11 cellular contexts compared by ENCODE assay signal in genomic region chr13:27789495-27790303, GRCh38. TPM values are rescaled to one million over a fixed set of nuclear protein-coding genes. Genes with fewer than 3 reads are reported as not detected.
A peak's percentile ranks its signal among the peaks of the same experiment; 100 is the strongest.
DNase-seq lines count a peak whose midpoint lies in the region; ATAC-seq, FAIRE-seq and TF ChIP-seq lines count a peak whose summit lies in the region.
"Had no signal": no experiment of that assay in that cellular context is flagged by ENCODE, and none has a peak within 500 bp of the region (broad histone marks: within the 10 kb centered on the region; RNA-seq: fewer than 3 reads in every experiment).

No MANE protein-coding gene starts in this region.

- DNase-seq in activated CD4-positive, alpha-beta T cell treated with anti-CD3 and anti-CD28 coated beads, Interleukin-2, amount 10 ng/mL, durations not matched to agents 24 days and 14 days = no peak
- DNase-seq in activated CD4-positive, alpha-beta T cell treated with anti-CD3 and anti-CD28 coated beads, Interleukin-2, amount 50 U/mL, for 4 hours = no peak
- DNase-seq in Panc1 (ENCODE audit: low read depth, low spot score) (no peak), endodermal cell (peak; percentile 66), kidney (no peak), mucosa of descending colon (no peak)
- DNase-seq: NCI-H226 had no signal

- H3K4me3 ChIP-seq in Panc1 (ENCODE audit: low read depth in 2 of 2, low read length in 2 of 2) (peak overlapping the region in 1 of 2 experiments; percentile 20; a peak in 1 of 4 replicates), endodermal cell (ENCODE audit: low read length) (no peak overlapping the region), kidney (ENCODE audit: low read length in 2 of 2) (no peak overlapping the region), mucosa of descending colon (no peak overlapping the region)

- peaks cover 68% of the 10 kb centered on the region for H3K27me3 Mint-ChIP-seq in activated CD4-positive, alpha-beta T cell treated with anti-CD3 and anti-CD28 coated beads, Interleukin-2, amount 10 ng/mL, durations not matched to agents 24 days and 14 days
- H3K27me3 Mint-ChIP-seq in endodermal cell (ENCODE audit: insufficient read depth) = peaks cover 97% of the 10 kb centered on the region
- peaks cover 74% of the 10 kb centered on the region for H3K27me3 Mint-ChIP-seq in stimulated activated memory B cell treated with anti-CD40 and anti-IgM and Interleukin-4, amounts not matched to agents 10 μg/mL and 1 μg/mL and 100 μg/mL, for 72 hours

- H3K27me3 ChIP-seq in Panc1 (ENCODE audit: control insufficient read depth, insufficient read depth, low read length) = peaks cover 17% of the 10 kb centered on the region
- H3K27me3 ChIP-seq in endodermal cell (ENCODE audit: control insufficient read depth, insufficient read depth, low read length, poor library complexity, severe bottlenecking) = peaks cover 98% of the 10 kb centered on the region

- H3K4me3 Mint-ChIP-seq in activated CD4-positive, alpha-beta T cell treated with anti-CD3 and anti-CD28 coated beads, Interleukin-2, amount 10 ng/mL, durations not matched to agents 24 days and 14 days = peak overlapping the region; percentile 55
- H3K4me3 Mint-ChIP-seq in endodermal cell = no peak overlapping the region
- peak overlapping the region; percentile 76 for H3K4me3 Mint-ChIP-seq in stimulated activated memory B cell treated with anti-CD40 and anti-IgM and Interleukin-4, amounts not matched to agents 10 μg/mL and 1 μg/mL and 100 μg/mL, for 72 hours

- peaks cover 21% of the 10 kb centered on the region for H3K4me1 Mint-ChIP-seq in activated CD4-positive, alpha-beta T cell treated with anti-CD3 and anti-CD28 coated beads, Interleukin-2, amount 10 ng/mL, durations not matched to agents 24 days and 14 days
- H3K4me1 Mint-ChIP-seq in endodermal cell = peaks cover 2% of the 10 kb centered on the region
- H3K4me1 Mint-ChIP-seq in stimulated activated memory B cell treated with anti-CD40 and anti-IgM and Interleukin-4, amounts not matched to agents 10 μg/mL and 1 μg/mL and 100 μg/mL, for 72 hours = peaks cover 46% of the 10 kb centered on the region

- H3K9me3 ChIP-seq in Panc1 (ENCODE audit: control insufficient read depth, insufficient read depth, low read depth, low read length) (no peaks in the 10 kb centered on the region), endodermal cell (ENCODE audit: control insufficient read depth, low read length) (peaks cover 6% of the 10 kb centered on the region), kidney (ENCODE audit: control insufficient read depth in 1 of 2, low read length in 2 of 2) (no peaks in the 10 kb centered on the region), mucosa of descending colon (no peaks in the 10 kb centered on the region)

- H3K4me1 ChIP-seq in Panc1 (ENCODE audit: control insufficient read depth, insufficient read depth, low read length) (peaks cover 6% of the 10 kb centered on the region; the same call in 1 of the 2 replicates), endodermal cell (ENCODE audit: control insufficient read depth, insufficient read depth, low read length) (no peaks in the 10 kb centered on the region), kidney (ENCODE audit: control insufficient read depth in 1 of 2, insufficient read depth in 1 of 2, low read depth in 1 of 2, low read length in 2 of 2) (peaks cover 0 to 3% of the 10 kb centered on the region in 2 donors), mucosa of descending colon (ENCODE audit: low read depth) (peaks cover 19% of the 10 kb centered on the region)

- intact Hi-C loops in activated CD4-positive, alpha-beta T cell treated with anti-CD3 and anti-CD28 coated beads, Interleukin-2, amount 10 ng/mL, durations not matched to agents 24 days and 14 days (cut with micrococcal nuclease) = loop anchor here (2.0 kb wide), 1 partner anchor 133 kb away; no protein-coding TSS in a partner anchor
- intact Hi-C loops in Panc1 (cut with micrococcal nuclease; ENCODE audit: unreplicated experiment) (no loop called here), kidney (cut with DNase I) (no loop called here), mucosa of descending colon (cut with DNase I, micrococcal nuclease) (no loop called here)

- H3K27ac Mint-ChIP-seq in activated CD4-positive, alpha-beta T cell treated with anti-CD3 and anti-CD28 coated beads, Interleukin-2, amount 10 ng/mL, durations not matched to agents 24 days and 14 days = peak overlapping the region; percentile 69
- H3K27ac Mint-ChIP-seq in endodermal cell = no peak overlapping the region
- H3K27ac Mint-ChIP-seq in stimulated activated memory B cell treated with anti-CD40 and anti-IgM and Interleukin-4, amounts not matched to agents 10 μg/mL and 1 μg/mL and 100 μg/mL, for 72 hours = no peak overlapping the region

- no peaks in the 10 kb centered on the region; the same call in 1 of the 2 replicates for H3K36me3 ChIP-seq in Panc1 (ENCODE audit: control insufficient read depth, insufficient read depth, low read length)
- no peaks in the 10 kb centered on the region for H3K36me3 ChIP-seq in endodermal cell (ENCODE audit: control insufficient read depth, insufficient read depth, low read length)
- no peaks in the 10 kb centered on the region for H3K36me3 ChIP-seq in kidney (ENCODE audit: control insufficient read depth in 1 of 2, insufficient read depth in 2 of 2, low read length in 2 of 2)
- H3K36me3 ChIP-seq in mucosa of descending colon (ENCODE audit: low read depth) = no peaks in the 10 kb centered on the region

- no peak for FAIRE-seq in kidney (lab: Jason Lieb, UNC)

- POLR2A ChIA-PET in Panc1 (lab: Charles Lee) = no interaction called here

- 2 to 4% methylated on average over 9 to 55 of the region's 55 CpGs for WGBS in endodermal cell (ENCODE audit: insufficient coverage in 1 of 2, insufficient read length in 1 of 2), 2 experiments

- peaks cover 4% of the 10 kb centered on the region for H3K36me3 Mint-ChIP-seq in activated CD4-positive, alpha-beta T cell treated with anti-CD3 and anti-CD28 coated beads, Interleukin-2, amount 10 ng/mL, durations not matched to agents 24 days and 14 days (ENCODE audit: low read depth)
- H3K36me3 Mint-ChIP-seq in endodermal cell (ENCODE audit: low read depth) = no peaks in the 10 kb centered on the region
- H3K36me3 Mint-ChIP-seq in stimulated activated memory B cell treated with anti-CD40 and anti-IgM and Interleukin-4, amounts not matched to agents 10 μg/mL and 1 μg/mL and 100 μg/mL, for 72 hours = no peaks in the 10 kb centered on the region

- in situ Hi-C loops in Panc1 (cut with HindIII; ENCODE audit: low pct_unique_long_range_greater_than_20kb, low sequenced_read_pairs) = no loop called here

- no TSS peak for BruUV-seq in Panc1 (replicated peaks; lab: Mats Ljungman, UMichigan)

- H3K9ac ChIP-seq in endodermal cell (ENCODE audit: extremely low read depth, low read length, poor library complexity, severe bottlenecking) = no peak overlapping the region
- H3K9ac ChIP-seq in kidney (ENCODE audit: low read length in 2 of 2) = no peak overlapping the region

- CTCF ChIA-PET in Panc1 (lab: Charles Lee) = interaction anchor here (1.0 kb wide), 1 partner anchor 33 kb away, joined by 4 read pairs; no protein-coding TSS in a partner anchor

- H3K9me3 Mint-ChIP-seq in activated CD4-positive, alpha-beta T cell treated with anti-CD3 and anti-CD28 coated beads, Interleukin-2, amount 10 ng/mL, durations not matched to agents 24 days and 14 days = peaks cover 20% of the 10 kb centered on the region
- no peaks in the 10 kb centered on the region for H3K9me3 Mint-ChIP-seq in endodermal cell
- peaks cover 6% of the 10 kb centered on the region for H3K9me3 Mint-ChIP-seq in stimulated activated memory B cell treated with anti-CD40 and anti-IgM and Interleukin-4, amounts not matched to agents 10 μg/mL and 1 μg/mL and 100 μg/mL, for 72 hours

- H3K27ac ChIP-seq in Panc1 (ENCODE audit: low read length) (no peak overlapping the region), endodermal cell (ENCODE audit: low read depth, low read length) (peak overlapping the region; percentile 32), kidney (ENCODE audit: low read depth in 2 of 2, low read length in 2 of 2) (no peak overlapping the region)

- peak; percentile 46 for ATAC-seq in Panc1
- ATAC-seq in stimulated activated memory B cell treated with anti-CD40 and anti-IgM and Interleukin-4, amounts not matched to agents 10 μg/mL and 1 μg/mL and 100 μg/mL, for 72 hours = no peak
- no peak for ATAC-seq in mucosa of descending colon
- ATAC-seq in GM21515 (IDR thresholded peaks at IDR 0.05; ENCODE audit: unreplicated experiment) = no peak

- TF ChIP-seq CTCF in Panc1 (IDR thresholded peaks at IDR 0.05) (no peak), endodermal cell (conservative IDR thresholded peaks at IDR 0.05) (no peak), kidney (IDR thresholded peaks at IDR 0.05; ENCODE audit: borderline replicate concordance, extremely low read depth, insufficient read depth) (no peak), mucosa of descending colon (IDR thresholded peaks at IDR 0.05) (no peak)

RNA-seq across cellular contexts. Expression of gene GSX1, which starts 2.6 kb away (rescaled TPM):
- total RNA-seq in activated CD4-positive, alpha-beta T cell treated with anti-CD3 and anti-CD28 coated beads, Interleukin-2, amount 10 ng/mL, durations not matched to agents 24 days and 14 days = not detected in 2 replicates
- not detected for total RNA-seq in Panc1 (2021; ENCODE audit: unreplicated experiment)
- polyA plus RNA-seq in Panc1 (2012; ENCODE audit: insufficient read length) = not detected
- not detected for total RNA-seq in endodermal cell
- polyA plus RNA-seq in endodermal cell (2013, experiment 1 of 2) = 5.7 TPM
- polyA plus RNA-seq in endodermal cell (2013, experiment 2 of 2) = 4.6 TPM
- not detected for total RNA-seq in kidney
- not detected for polyA plus RNA-seq in kidney (ENCODE audit: insufficient read depth, low read depth, low replicate concordance)
- not detected for total RNA-seq in mucosa of descending colon
- total RNA-seq: liver, skeletal muscle tissue had no signal
- polyA plus RNA-seq: liver had no signal
